Comparison of ENCODE assay signal across 18 cellular contexts in genomic region chr14:35247777-35248475, GRCh38. TPM values are rescaled to one million over a fixed set of nuclear protein-coding genes. Genes with fewer than 3 reads are reported as not detected.
DNase-seq lines count a peak whose midpoint lies in the region; ATAC-seq, FAIRE-seq and TF ChIP-seq lines count a peak whose summit lies in the region.
"Had no signal": no experiment of that assay in that cellular context is flagged by ENCODE, and none has a peak within 500 bp of the region (broad histone marks: within the 10 kb centered on the region; RNA-seq: fewer than 3 reads in every experiment).

No MANE protein-coding gene starts in this region.

- H3K27me3 Mint-ChIP-seq in endothelial cell (ENCODE audit: unreplicated experiment): no peaks in the 10 kb centered on the region
- no peaks in the 10 kb centered on the region for H3K27me3 Mint-ChIP-seq in nephron (ENCODE audit: low read depth)
- H3K27me3 Mint-ChIP-seq: activated naive CD4-positive, alpha-beta T cell treated with anti-CD3 and anti-CD28 coated beads, Interleukin-2, amount 10 ng/mL, durations not matched to agents 7 days and 5 days had no signal

- H3K9me3 Mint-ChIP-seq in endothelial cell (ENCODE audit: unreplicated experiment) (no peaks in the 10 kb centered on the region), nephron (no peaks in the 10 kb centered on the region)
- H3K9me3 Mint-ChIP-seq: activated naive CD4-positive, alpha-beta T cell treated with anti-CD3 and anti-CD28 coated beads, Interleukin-2, amount 10 ng/mL, durations not matched to agents 7 days and 5 days; neural crest cell had no signal

- DNase-seq in endothelial cell (ENCODE audit: low spot score) (peak; percentile 5), medulla oblongata (ENCODE audit: extremely low spot score) (no peak), HCEC 1CT (no peak), urothelium cell line (ENCODE audit: low spot score) (no peak), NCI-H1417 treated with DMSO at 0.1 percent for 48 hours (lab: John Stamatoyannopoulos, UW) (no peak)
- DNase-seq: activated CD4-positive, alpha-beta T cell treated with anti-CD3 and anti-CD28 coated beads for 1 hour; activated CD8-positive, alpha-beta memory T cell treated with anti-CD3 and anti-CD28 coated beads, Interleukin-2, amount 50 U/mL, for 4 hours; activated naive CD4-positive, alpha-beta T cell treated with anti-CD3 and anti-CD28 coated beads, Interleukin-2, amount 10 ng/mL, durations not matched to agents 7 days and 5 days; AML-193; effector CD4-positive, alpha-beta T cell; NCI-H1694; stimulated activated CD4-positive, alpha-beta T cell treated with anti-CD3 and anti-CD28 coated beads, Interleukin-2, amount 100 ng/mL, for 48 hours had no signal

- TF ChIP-seq CTCF in endothelial cell (IDR thresholded peaks at IDR 0.05; ENCODE audit: unreplicated experiment): no peak
- no peak for TF ChIP-seq CTCF in nephron (IDR thresholded peaks at IDR 0.05; ENCODE audit: unreplicated experiment in 3 of 3)

- no peaks in the 10 kb centered on the region for H3K36me3 Mint-ChIP-seq in endothelial cell (ENCODE audit: low read depth, unreplicated experiment)
- peaks cover 7% of the 10 kb centered on the region for H3K36me3 Mint-ChIP-seq in nephron (ENCODE audit: low read depth)

- H3K27ac Mint-ChIP-seq in endothelial cell (ENCODE audit: unreplicated experiment) (peak overlapping the region; percentile 93), nephron (peak overlapping the region; percentile 76 to 85 (median 84))
- H3K27ac Mint-ChIP-seq: activated naive CD4-positive, alpha-beta T cell treated with anti-CD3 and anti-CD28 coated beads, Interleukin-2, amount 10 ng/mL, durations not matched to agents 7 days and 5 days had no signal

- peak; percentile 55 for ATAC-seq in GM19043 (IDR thresholded peaks at IDR 0.05; ENCODE audit: low read depth, unreplicated experiment)
- peak; percentile 39 for ATAC-seq in HG02678 (IDR thresholded peaks at IDR 0.05; ENCODE audit: unreplicated experiment)
- ATAC-seq: Right ventricle myocardium inferior had no signal

- no peak for FAIRE-seq in urothelium cell line (lab: Jason Lieb, UNC)
- FAIRE-seq: bronchial epithelial cell had no signal

- H3K4me1 Mint-ChIP-seq in endothelial cell (ENCODE audit: unreplicated experiment): peaks cover 48% of the 10 kb centered on the region
- H3K4me1 Mint-ChIP-seq in nephron: peaks cover 26% of the 10 kb centered on the region

- H3K4me3 Mint-ChIP-seq in endothelial cell (ENCODE audit: unreplicated experiment): peak overlapping the region; percentile 6
- peak overlapping the region in 1 of 3 experiments; percentile 33 for H3K4me3 Mint-ChIP-seq in nephron
- H3K4me3 Mint-ChIP-seq: activated naive CD4-positive, alpha-beta T cell treated with anti-CD3 and anti-CD28 coated beads, Interleukin-2, amount 10 ng/mL, durations not matched to agents 7 days and 5 days; neural crest cell had no signal

RNA-seq across cellular contexts. Expression of gene PSMA6, which starts 44.3 kb away (rescaled TPM):
- total RNA-seq in endothelial cell (ENCODE audit: unreplicated experiment): 160 TPM
